Comparison of ENCODE assay signal across 9 cellular contexts in genomic region chr14:32507029-32507984, GRCh38.
DNase-seq lines count a peak whose midpoint lies in the region; ATAC-seq and TF ChIP-seq lines count a peak whose summit lies in the region.
"Had no signal": no experiment of that assay in that cellular context is flagged by ENCODE, and none has a peak within 500 bp of the region (broad histone marks: within the 10 kb centered on the region; RNA-seq: fewer than 3 reads in every experiment).

No MANE protein-coding gene starts in this region.

- DNase-seq in DMS53 (lab: John Stamatoyannopoulos, UW) (peak; percentile 23), NCI-H69 (lab: John Stamatoyannopoulos, UW) (peak; percentile 74), erythroblast (lab: John Stamatoyannopoulos, UW) (peak; percentile 8 to 72), osteocyte (ENCODE audit: extremely low spot score, unreplicated experiment) (no peak), NCI-H1048 (lab: John Stamatoyannopoulos, UW) (no peak)
- no peak for DNase-seq in activated CD8-positive, alpha-beta memory T cell treated with anti-CD3 and anti-CD28 coated beads for 24 hours
- DNase-seq in activated CD4-positive, alpha-beta memory T cell treated with anti-CD3 and anti-CD28 coated beads for 36 hours = no peak
- DNase-seq: small intestine had no signal

- H3K9me3 Mint-ChIP-seq in osteocyte (ENCODE audit: unreplicated experiment) = no peaks in the 10 kb centered on the region
- H3K9me3 Mint-ChIP-seq in activated CD4-positive, alpha-beta memory T cell treated with anti-CD3 and anti-CD28 coated beads for 36 hours = no peaks in the 10 kb centered on the region

- H3K27me3 Mint-ChIP-seq in osteocyte (ENCODE audit: unreplicated experiment) = no peaks in the 10 kb centered on the region
- no peaks in the 10 kb centered on the region for H3K27me3 Mint-ChIP-seq in activated CD4-positive, alpha-beta memory T cell treated with anti-CD3 and anti-CD28 coated beads for 36 hours

- TF ChIP-seq CTCF in osteocyte (IDR thresholded peaks at IDR 0.05) = no peak

- peaks cover 42% of the 10 kb centered on the region for H3K4me1 Mint-ChIP-seq in osteocyte (ENCODE audit: unreplicated experiment)
- H3K4me1 Mint-ChIP-seq in activated CD4-positive, alpha-beta memory T cell treated with anti-CD3 and anti-CD28 coated beads for 36 hours (ENCODE audit: low read depth) = no peaks in the 10 kb centered on the region

- intact Hi-C loops in activated CD4-positive, alpha-beta memory T cell treated with anti-CD3 and anti-CD28 coated beads for 36 hours (cut with micrococcal nuclease) = no loop called here

- H3K36me3 Mint-ChIP-seq in osteocyte (ENCODE audit: unreplicated experiment) = no peaks in the 10 kb centered on the region
- no peaks in the 10 kb centered on the region for H3K36me3 Mint-ChIP-seq in activated CD4-positive, alpha-beta memory T cell treated with anti-CD3 and anti-CD28 coated beads for 36 hours

- no peak overlapping the region for H3K4me3 Mint-ChIP-seq in osteocyte (ENCODE audit: unreplicated experiment)
- H3K4me3 Mint-ChIP-seq in activated CD4-positive, alpha-beta memory T cell treated with anti-CD3 and anti-CD28 coated beads for 36 hours = no peak overlapping the region

- POLR2A ChIA-PET in activated CD4-positive, alpha-beta memory T cell treated with anti-CD3 and anti-CD28 coated beads for 36 hours (lab: Charles Lee) = no interaction called here

- ATAC-seq in GM18511 (IDR thresholded peaks at IDR 0.05; ENCODE audit: unreplicated experiment) = no peak

- TF ChIP-seq POLR2A in erythroblast (IDR thresholded peaks at IDR 0.05; ENCODE audit: low read length) = no peak

- peak overlapping the region; percentile 95 for H3K27ac Mint-ChIP-seq in osteocyte (ENCODE audit: unreplicated experiment)
- no peak overlapping the region for H3K27ac Mint-ChIP-seq in activated CD4-positive, alpha-beta memory T cell treated with anti-CD3 and anti-CD28 coated beads for 36 hours

- CTCF ChIA-PET in activated CD4-positive, alpha-beta memory T cell treated with anti-CD3 and anti-CD28 coated beads for 36 hours (lab: Charles Lee) = no interaction called here

Comparison
In these comparisons a context has a peak if more than half of its experiments do, and no peak if none do; other contexts are left out.
1. DNase-seq: peak in DMS53 (single experiment), NCI-H69 (single experiment) and erythroblast (2 of 2); none in osteocyte (single experiment), activated CD8-positive, alpha-beta memory T cell treated with anti-CD3 and anti-CD28 coated beads for 24 hours (single experiment), activated CD4-positive, alpha-beta memory T cell treated with anti-CD3 and anti-CD28 coated beads for 36 hours (single experiment) and NCI-H1048 (single experiment).